Comparison of ENCODE assay signal across 8 cellular contexts in genomic region chr1:81799939-81800740, GRCh38. TPM values are rescaled to one million over a fixed set of nuclear protein-coding genes. Genes with fewer than 3 reads are reported as not detected.
DNase-seq lines count a peak whose midpoint lies in the region; ATAC-seq and TF ChIP-seq lines count a peak whose summit lies in the region.

No MANE protein-coding gene starts in this region.

- H3K4me3 ChIP-seq in H7 (ENCODE audit: insufficient read depth, low read depth, low read length) (peak overlapping the region; percentile 89), osteoblast (ENCODE audit: insufficient read depth, low read length) (peak overlapping the region; percentile 85)

- DNase-seq in H7: peak; percentile 82
- peak; percentile 1 to 46 for DNase-seq in SW 1271 (lab: John Stamatoyannopoulos, UW)
- peak; percentile 51 to 68 for DNase-seq in foreskin keratinocyte
- DNase-seq in osteoblast (ENCODE audit: insufficient read length, low spot score, missing footprints): peak; percentile 89
- no peak for DNase-seq in LoVo (ENCODE audit: low spot score)

- H3K36me3 ChIP-seq in H7 (replicated peaks; ENCODE audit: control insufficient read depth, insufficient read depth, low read length) (no peaks in the 10 kb centered on the region), osteoblast (ENCODE audit: insufficient read depth, low read length) (no peaks in the 10 kb centered on the region)

- H3K79me2 ChIP-seq in osteoblast (ENCODE audit: insufficient read depth, low read length): peaks cover 35% of the 10 kb centered on the region

- ATAC-seq in foreskin keratinocyte (peak; percentile 5), GM21360 (IDR thresholded peaks at IDR 0.05; ENCODE audit: unreplicated experiment) (no peak), HG03097 (IDR thresholded peaks at IDR 0.05; ENCODE audit: low FRiP score, unreplicated experiment) (no peak)

- H3K27me3 ChIP-seq in H7 (ENCODE audit: control insufficient read depth, insufficient read depth, low read length): peaks cover 4% of the 10 kb centered on the region; the same call in 1 of the 2 replicates
- peaks cover 15% of the 10 kb centered on the region for H3K27me3 ChIP-seq in foreskin keratinocyte
- peaks cover 14% of the 10 kb centered on the region for H3K27me3 ChIP-seq in osteoblast (ENCODE audit: insufficient read depth, low read length)

- H3K4me1 ChIP-seq in foreskin keratinocyte (peaks cover 6% of the 10 kb centered on the region), osteoblast (ENCODE audit: insufficient read depth, low read length) (peaks cover 10% of the 10 kb centered on the region)

- H3K9me3 ChIP-seq in osteoblast (ENCODE audit: low read depth, low read length): no peaks in the 10 kb centered on the region

- H2AFZ ChIP-seq in osteoblast (ENCODE audit: low read length): peak overlapping the region; percentile 93

- peak overlapping the region; percentile 94 for H3K4me2 ChIP-seq in osteoblast (ENCODE audit: insufficient read depth, low read length)

- H4K20me1 ChIP-seq in osteoblast (ENCODE audit: insufficient read depth, low read length): peaks cover 6% of the 10 kb centered on the region

- TF ChIP-seq CTCF in 22Rv1 (IDR thresholded peaks at IDR 0.05): no peak
- TF ChIP-seq CTCF in foreskin keratinocyte (conservative IDR thresholded peaks at IDR 0.05): peak; percentile 21
- TF ChIP-seq CTCF in osteoblast (IDR thresholded peaks at IDR 0.05; ENCODE audit: extremely low read depth, low read depth, low read length): no peak

- H3K27ac ChIP-seq in 22Rv1 (peak overlapping the region; percentile 50), foreskin keratinocyte (no peak overlapping the region), osteoblast (ENCODE audit: low read depth, low read length) (peak overlapping the region; percentile 77)

RNA-seq across cellular contexts. Expression of gene ADGRL2, which starts 0.6 kb away (rescaled TPM):
- 94.0 and 112 TPM in 2 replicates for total RNA-seq in H7 (2014; rRNA removed; shearing (Covaris generic))
- total RNA-seq in foreskin keratinocyte (9.8 and 15.0 TPM in 2 replicates), osteoblast (55.4 and 101 TPM in 2 replicates)
- polyA plus RNA-seq in foreskin keratinocyte: 2.4 and 4.8 TPM in 2 replicates
